Comparison of ENCODE assay signal across 21 cellular contexts in genomic region chr7:31172071-31172470, GRCh38.
"Had no signal": no experiment of that assay in that cellular context is flagged by ENCODE, and none has a peak within 500 bp of the region (broad histone marks: within the 10 kb centered on the region; RNA-seq: fewer than 3 reads in every experiment).

No MANE protein-coding gene starts in this region.

- H3K36me3 Mint-ChIP-seq: activated naive CD4-positive, alpha-beta T cell treated with anti-CD3 and anti-CD28 coated beads, Interleukin-2, amount 10 ng/mL, durations not matched to agents 7 days and 5 days; activated naive CD8-positive, alpha-beta T cell treated with anti-CD3 and anti-CD28 coated beads, Interleukin-2, amount 10 ng/mL, durations not matched to agents 7 days and 5 days had no signal

- H3K27me3 Mint-ChIP-seq: activated naive CD4-positive, alpha-beta T cell treated with anti-CD3 and anti-CD28 coated beads, Interleukin-2, amount 10 ng/mL, durations not matched to agents 7 days and 5 days; activated naive CD8-positive, alpha-beta T cell treated with anti-CD3 and anti-CD28 coated beads, Interleukin-2, amount 10 ng/mL, durations not matched to agents 7 days and 5 days had no signal

- H3K4me3 ChIP-seq: esophagus squamous epithelium, heart right ventricle had no signal

- H3K4me1 Mint-ChIP-seq: activated CD4-positive, alpha-beta T cell treated with anti-CD3 and anti-CD28 coated beads for 36 hours; activated CD4-positive, alpha-beta T cell treated with anti-CD3 and anti-CD28 coated beads, Interleukin-2, amount 10 ng/mL, durations not matched to agents 7 days and 5 days; activated naive CD4-positive, alpha-beta T cell treated with anti-CD3 and anti-CD28 coated beads, Interleukin-2, amount 10 ng/mL, durations not matched to agents 7 days and 5 days; activated naive CD8-positive, alpha-beta T cell treated with anti-CD3 and anti-CD28 coated beads, Interleukin-2, amount 10 ng/mL, durations not matched to agents 7 days and 5 days; activated T-helper 17 cell treated with anti-CD3 and anti-CD28 coated beads, Interleukin-2, amount 50 U/mL, for 72 hours had no signal

- H3K27ac Mint-ChIP-seq: activated CD4-positive, alpha-beta T cell treated with anti-CD3 and anti-CD28 coated beads for 36 hours; activated CD4-positive, alpha-beta T cell treated with anti-CD3 and anti-CD28 coated beads, Interleukin-2, amount 10 ng/mL, durations not matched to agents 7 days and 5 days; activated CD8-positive, alpha-beta T cell treated with anti-CD3 and anti-CD28 coated beads for 36 hours; activated naive CD4-positive, alpha-beta T cell treated with anti-CD3 and anti-CD28 coated beads, Interleukin-2, amount 10 ng/mL, durations not matched to agents 7 days and 5 days; activated naive CD4-positive, alpha-beta T cell treated with anti-CD3 and anti-CD28 coated beads, Interleukin-2, amount 50 U/mL, for 72 hours; activated naive CD8-positive, alpha-beta T cell treated with anti-CD3 and anti-CD28 coated beads, Interleukin-2, amount 10 ng/mL, durations not matched to agents 7 days and 5 days; activated T-helper 17 cell treated with anti-CD3 and anti-CD28 coated beads, Interleukin-2, amount 50 U/mL, for 72 hours had no signal

- H3K9me3 ChIP-seq: esophagus squamous epithelium, heart right ventricle had no signal

- H3K4me3 Mint-ChIP-seq: activated CD4-positive, alpha-beta T cell treated with anti-CD3 and anti-CD28 coated beads for 36 hours; activated CD4-positive, alpha-beta T cell treated with anti-CD3 and anti-CD28 coated beads, Interleukin-2, amount 10 ng/mL, durations not matched to agents 7 days and 5 days; activated CD8-positive, alpha-beta T cell treated with anti-CD3 and anti-CD28 coated beads for 36 hours; activated naive CD4-positive, alpha-beta T cell treated with anti-CD3 and anti-CD28 coated beads, Interleukin-2, amount 10 ng/mL, durations not matched to agents 7 days and 5 days; activated naive CD8-positive, alpha-beta T cell treated with anti-CD3 and anti-CD28 coated beads, Interleukin-2, amount 10 ng/mL, durations not matched to agents 7 days and 5 days; activated T-cell treated with anti-CD3 and anti-CD28 coated beads, Interleukin-2, amount 50 U/mL, for 4 hours; activated T-helper 17 cell treated with anti-CD3 and anti-CD28 coated beads, Interleukin-2, amount 50 U/mL, for 72 hours had no signal

- DNase-seq: activated CD4-positive, alpha-beta T cell treated with anti-CD3 and anti-CD28 coated beads for 36 hours; activated CD4-positive, alpha-beta T cell treated with anti-CD3 and anti-CD28 coated beads, Interleukin-2, amount 10 ng/mL, durations not matched to agents 7 days and 5 days; activated CD4-positive, alpha-beta T cell treated with anti-CD3 and anti-CD28 coated beads, Interleukin-2, amount 50 U/mL, for 48 hours; activated CD4-positive, CD25-positive, alpha-beta regulatory T cell; activated CD4-positive, CD25-positive, alpha-beta regulatory T cell treated with anti-CD3 and anti-CD28 coated beads, Interleukin-2, amount 50 U/mL, for 72 hours; activated CD8-positive, alpha-beta memory T cell treated with anti-CD3 and anti-CD28 coated beads for 24 hours; activated CD8-positive, alpha-beta T cell treated with anti-CD3 and anti-CD28 coated beads for 36 hours; activated effector memory CD4-positive, alpha-beta T cell treated with Interleukin-2 at 50 U/mL for 16 hours; activated naive CD4-positive, alpha-beta T cell treated with anti-CD3 and anti-CD28 coated beads, Interleukin-2, amount 10 ng/mL, durations not matched to agents 7 days and 5 days; activated naive CD8-positive, alpha-beta T cell treated with anti-CD3 and anti-CD28 coated beads, Interleukin-2, amount 10 ng/mL, durations not matched to agents 7 days and 5 days; activated T-cell treated with anti-CD3 and anti-CD28 coated beads, Interleukin-2, amount 50 U/mL, for 4 hours; cortex of kidney; dermis blood vessel endothelial cell; effector CD8-positive, alpha-beta T cell; esophagus squamous epithelium; foreskin fibroblast; heart right ventricle; T-helper 2 cell had no signal

- H3K4me1 ChIP-seq: esophagus squamous epithelium, heart right ventricle had no signal

- H3K27ac ChIP-seq: epithelial cell of prostate, esophagus squamous epithelium, heart right ventricle had no signal

- H3K36me3 ChIP-seq: esophagus squamous epithelium, heart right ventricle had no signal

- ATAC-seq: activated CD4-positive, alpha-beta T cell treated with anti-CD3 and anti-CD28 coated beads for 36 hours; activated CD8-positive, alpha-beta T cell treated with anti-CD3 and anti-CD28 coated beads for 36 hours; activated naive CD4-positive, alpha-beta T cell treated with anti-CD3 and anti-CD28 coated beads, Interleukin-2, amount 50 U/mL, for 72 hours; activated T-cell treated with anti-CD3 and anti-CD28 coated beads, Interleukin-2, amount 50 U/mL, for 4 hours; activated T-helper 17 cell treated with anti-CD3 and anti-CD28 coated beads, Interleukin-2, amount 50 U/mL, for 72 hours; heart right ventricle had no signal

- H3K9me3 Mint-ChIP-seq: activated CD4-positive, alpha-beta T cell treated with anti-CD3 and anti-CD28 coated beads, Interleukin-2, amount 10 ng/mL, durations not matched to agents 7 days and 5 days; activated CD8-positive, alpha-beta T cell treated with anti-CD3 and anti-CD28 coated beads for 36 hours; activated naive CD4-positive, alpha-beta T cell treated with anti-CD3 and anti-CD28 coated beads, Interleukin-2, amount 10 ng/mL, durations not matched to agents 7 days and 5 days; activated naive CD8-positive, alpha-beta T cell treated with anti-CD3 and anti-CD28 coated beads, Interleukin-2, amount 10 ng/mL, durations not matched to agents 7 days and 5 days had no signal
